In genomic region chr10:97771055-97771811, GRCh38 we compare ENCODE assay signal across 8 cellular contexts. TPM values are rescaled to one million over a fixed set of nuclear protein-coding genes. Genes with fewer than 3 reads are reported as not detected.
DNase-seq lines count a peak whose midpoint lies in the region; ATAC-seq, FAIRE-seq and TF ChIP-seq lines count a peak whose summit lies in the region.

No MANE protein-coding gene starts in this region.

- peak overlapping the region; percentile 84 for H3K4me3 Mint-ChIP-seq in type B pancreatic cell

- no peak for TF ChIP-seq CTCF in type B pancreatic cell (conservative IDR thresholded peaks at IDR 0.05)

- H3K9me3 Mint-ChIP-seq in type B pancreatic cell, result no peaks in the 10 kb centered on the region

- peak overlapping the region; percentile 67 for H3K4me3 ChIP-seq in adipocyte (ENCODE audit: low read length)

- H3K27me3 Mint-ChIP-seq in type B pancreatic cell, result peaks cover 81% of the 10 kb centered on the region

- H3K9ac ChIP-seq in adipocyte (ENCODE audit: low read length), result no peak overlapping the region

- no peak for FAIRE-seq in GM19239 (lab: Jason Lieb, UNC)

- H3K4me1 ChIP-seq in adipocyte (ENCODE audit: control insufficient read depth, insufficient read depth, low read length), result peaks cover 2% of the 10 kb centered on the region

- DNase-seq in ACHN, result peak; percentile 17
- peak; percentile 3 for DNase-seq in GM04504 (ENCODE audit: low read depth)
- peak; percentile 49 for DNase-seq in adipocyte (ENCODE audit: low read depth)
- DNase-seq in iPS-NIHi7 (ENCODE audit: extremely low spot score), result peak; percentile 66
- DNase-seq in type B pancreatic cell (ENCODE audit: extremely low spot score, unreplicated experiment), result no peak
- DNase-seq in GM19239 (ENCODE audit: insufficient read length, low spot score), result no peak

- in situ Hi-C loops in ACHN (cut with HindIII; ENCODE audit: low pct_ligation_motif_present, low pct_unique_long_range_greater_than_20kb, low sequenced_read_pairs), result loop anchor here (25.0 kb wide), 1 partner anchor 91 kb away; no protein-coding TSS in a partner anchor

- H3K9me3 ChIP-seq in adipocyte (ENCODE audit: control insufficient read depth, low read length), result no peaks in the 10 kb centered on the region

- ATAC-seq in HG02759 (IDR thresholded peaks at IDR 0.05; ENCODE audit: unreplicated experiment), result no peak
- ATAC-seq in GM18867 (IDR thresholded peaks at IDR 0.05; ENCODE audit: unreplicated experiment), result no peak

- H3K4me1 Mint-ChIP-seq in type B pancreatic cell (ENCODE audit: unreplicated experiment), result peaks cover 10% of the 10 kb centered on the region

- peaks cover 8% of the 10 kb centered on the region for H3K36me3 Mint-ChIP-seq in type B pancreatic cell

- peaks cover 36% of the 10 kb centered on the region for H3K27me3 ChIP-seq in adipocyte (replicated peaks; ENCODE audit: control insufficient read depth, insufficient read depth, low read length)

- peaks cover 2% of the 10 kb centered on the region for H3K36me3 ChIP-seq in adipocyte (ENCODE audit: control insufficient read depth, insufficient read depth, low read length, severe bottlenecking)

- no peak overlapping the region for H3K27ac Mint-ChIP-seq in type B pancreatic cell

RNA-seq across cellular contexts. Expression of gene SFRP5, which starts 0.6 kb away (rescaled TPM):
- total RNA-seq in type B pancreatic cell (ENCODE audit: low replicate concordance), result 5.7 and 9.6 TPM in 2 replicates

RNA-seq across cellular contexts. Expression of gene ZFYVE27, which starts 34.3 kb away (rescaled TPM):
- 25.6 and 28.8 TPM in 2 replicates for total RNA-seq in type B pancreatic cell (ENCODE audit: low replicate concordance)

RNA-seq across cellular contexts. Expression of gene MARVELD1, which starts 57.7 kb away (rescaled TPM):
- total RNA-seq in type B pancreatic cell (ENCODE audit: low replicate concordance), result 16.8 and 43.7 TPM in 2 replicates

Comparison
In these comparisons a context has a peak if more than half of its experiments do, and no peak if none do; other contexts are left out.
1. DNase-seq: peak in ACHN (single experiment), GM04504 (single experiment), adipocyte (single experiment) and iPS-NIHi7 (single experiment); none in type B pancreatic cell (single experiment) and GM19239 (single experiment).